In the genomic region with DNA sequence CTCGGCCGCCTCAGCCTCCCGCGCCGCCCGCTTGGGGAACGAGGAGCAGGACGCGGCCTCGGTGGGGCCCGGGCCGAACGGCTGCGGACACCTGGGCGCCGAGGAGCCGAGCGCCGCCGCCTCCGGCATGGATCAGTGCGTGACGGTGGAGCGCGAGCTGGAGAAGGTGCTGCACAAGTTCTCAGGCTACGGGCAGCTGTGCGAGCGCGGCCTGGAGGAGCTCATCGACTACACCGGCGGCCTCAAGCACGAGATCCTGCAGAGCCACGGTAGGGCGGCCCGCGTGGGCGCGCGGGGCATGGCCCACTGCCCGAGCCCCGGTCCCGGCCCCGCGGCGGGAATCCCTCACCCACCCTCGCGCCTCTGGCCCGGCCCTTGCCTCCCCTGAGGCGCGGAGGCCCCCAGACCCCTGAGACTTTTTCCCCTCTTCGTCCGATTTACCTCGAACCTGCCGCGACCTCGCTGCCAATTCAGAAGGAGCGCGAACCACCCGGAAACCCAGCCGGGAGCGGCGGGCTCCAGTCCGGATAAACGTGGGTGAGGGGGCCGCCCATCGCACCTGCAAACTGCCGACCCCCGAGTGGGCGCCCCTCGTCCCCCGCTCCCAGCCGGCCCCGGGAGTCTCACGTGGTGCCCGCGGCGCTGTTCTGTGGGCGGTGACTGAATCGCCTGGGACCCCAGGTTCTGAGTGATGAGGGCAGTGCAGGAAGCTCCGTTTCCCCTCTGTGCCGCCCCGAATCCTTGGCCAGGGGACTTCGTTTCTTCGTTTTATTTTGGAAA, we compare ENCODE assay signal across 8 cellular contexts. TPM values are rescaled to one million over a fixed set of nuclear protein-coding genes. Genes with fewer than 3 reads are reported as not detected.
DNase-seq lines count a peak whose midpoint lies in the region; ATAC-seq, FAIRE-seq and TF ChIP-seq lines count a peak whose summit lies in the region.
"Not testable (repeated sequence)": the region's sequence is repeated elsewhere in the genome, so short reads cannot be mapped to it uniquely, and the experiment has no call there.

No MANE protein-coding gene starts in this region.

- not testable (repeated sequence) for H3K9me3 ChIP-seq in iPS-18c (ENCODE audit: control insufficient read depth, insufficient read depth, low read length); tibial nerve

- not testable (repeated sequence) for DNase-seq in GM12892 (ENCODE audit: insufficient read length)
- DNase-seq in NB4 (ENCODE audit: low read depth) (peak; percentile 60), cardiac fibroblast (ENCODE audit: low read depth in 2 of 2) (peak; percentile 46 to 51), retina (peak; percentile 75), tibial nerve (ENCODE audit: low spot score in 2 of 2) (peak in 1 of 2 donors; percentile 10)
- peak; percentile 84 for DNase-seq in activated CD4-positive, alpha-beta T cell treated with anti-CD3 and anti-CD28 coated beads, Interleukin-2, amount 10 ng/mL, durations not matched to agents 24 days and 14 days

- intact Hi-C loops in activated CD4-positive, alpha-beta T cell treated with anti-CD3 and anti-CD28 coated beads, Interleukin-2, amount 10 ng/mL, durations not matched to agents 24 days and 14 days (cut with micrococcal nuclease) = not testable (repeated sequence)

- not testable (repeated sequence) for H3K9me3 Mint-ChIP-seq in activated CD4-positive, alpha-beta T cell treated with anti-CD3 and anti-CD28 coated beads, Interleukin-2, amount 10 ng/mL, durations not matched to agents 24 days and 14 days

- H3K27me3 Mint-ChIP-seq in activated CD4-positive, alpha-beta T cell treated with anti-CD3 and anti-CD28 coated beads, Interleukin-2, amount 10 ng/mL, durations not matched to agents 24 days and 14 days = not testable (repeated sequence)

- not testable (repeated sequence) for H3K27me3 ChIP-seq in tibial nerve

- not testable (repeated sequence) for H3K4me1 Mint-ChIP-seq in activated CD4-positive, alpha-beta T cell treated with anti-CD3 and anti-CD28 coated beads, Interleukin-2, amount 10 ng/mL, durations not matched to agents 24 days and 14 days

- H3K36me3 ChIP-seq in tibial nerve = not testable (repeated sequence)

- H3K27ac ChIP-seq in tibial nerve = peak overlapping the region; percentile 75 to 92 (median 87)

- not testable (repeated sequence) for H3K36me3 Mint-ChIP-seq in activated CD4-positive, alpha-beta T cell treated with anti-CD3 and anti-CD28 coated beads, Interleukin-2, amount 10 ng/mL, durations not matched to agents 24 days and 14 days (ENCODE audit: low read depth)

- H3K4me3 Mint-ChIP-seq in activated CD4-positive, alpha-beta T cell treated with anti-CD3 and anti-CD28 coated beads, Interleukin-2, amount 10 ng/mL, durations not matched to agents 24 days and 14 days = peak overlapping the region; percentile 86

- H3K4me3 ChIP-seq in NB4 (ENCODE audit: low read depth, low read length) (peak overlapping the region; percentile 76), cardiac fibroblast (replicated peaks in 1 of 2; ENCODE audit: low read depth in 2 of 2, low read length in 2 of 2) (peak overlapping the region; percentile 58 to 63), iPS-18c (ENCODE audit: insufficient read depth, low read depth, low read length) (peak overlapping the region; percentile 63), tibial nerve (peak overlapping the region; percentile 55 to 82 (median 61))

- peak; percentile 27 for ATAC-seq in HG02678 (IDR thresholded peaks at IDR 0.05; ENCODE audit: unreplicated experiment)

- 0% methylated on average over 7 to 22 of the region's 85 CpGs for WGBS in tibial nerve, 2 donors

- TF ChIP-seq POLR2A in GM12892 (IDR thresholded peaks at IDR 0.05; ENCODE audit: low read depth, low read length) = 0 out of 2 replicates have a peak, but pooled peaks have one; percentile 1
- TF ChIP-seq POLR2A in NB4 (IDR thresholded peaks at IDR 0.05; ENCODE audit: extremely low read depth, insufficient read length); tibial nerve (IDR thresholded peaks at IDR 0.05): not testable (repeated sequence)

- not testable (repeated sequence) for H3K4me1 ChIP-seq in tibial nerve

- TF ChIP-seq EP300 in tibial nerve (IDR thresholded peaks at IDR 0.05) = not testable (repeated sequence)

- not testable (repeated sequence) for FAIRE-seq in GM12892 (lab: Jason Lieb, UNC)

- not testable (repeated sequence) for TF ChIP-seq CTCF in NB4 (IDR thresholded peaks at IDR 0.05; ENCODE audit: low read depth, low read length); cardiac fibroblast (IDR thresholded peaks at IDR 0.05; ENCODE audit: low read depth, low read length); tibial nerve (IDR thresholded peaks at IDR 0.05)

- peak overlapping the region; percentile 83 for H3K27ac Mint-ChIP-seq in activated CD4-positive, alpha-beta T cell treated with anti-CD3 and anti-CD28 coated beads, Interleukin-2, amount 10 ng/mL, durations not matched to agents 24 days and 14 days

RNA-seq across cellular contexts. Expression of a gene that starts 0.6 kb away (rescaled TPM):
- 15.5 TPM for polyA plus RNA-seq in GM12892 (2012; ENCODE audit: missing spikeins)
- 42.0 and 46.4 TPM in 2 replicates for total RNA-seq in activated CD4-positive, alpha-beta T cell treated with anti-CD3 and anti-CD28 coated beads, Interleukin-2, amount 10 ng/mL, durations not matched to agents 24 days and 14 days
- total RNA-seq in tibial nerve = 10 to 100 TPM; 40.5 to 59.9 (median 48.5) TPM
